In genomic region chr11:57480409-57481137, GRCh38 we compare ENCODE assay signal across 1 cellular context.
A peak's percentile ranks its signal among the peaks of the same experiment; 100 is the strongest.
TF ChIP-seq lines count a peak whose summit lies in the region.

No MANE protein-coding gene starts in this region.

TF ChIP-seq in HepG2, 621 proteins besides CTCF, POLR2A, EP300 and RAD21 (continued from another document and continues in another):
- TF ChIP-seq TFAP4 (IDR thresholded peaks at IDR 0.05; ENCODE audit: borderline replicate concordance, low read depth) (peak; percentile 29; the same call in 1 of the 2 replicates), NKX3-1 (CRISPR knock-in tag; IDR thresholded peaks at IDR 0.05) (no peak), TAF15 (IDR thresholded peaks at IDR 0.05; ENCODE audit: low read depth, low read length, poor library complexity, severe bottlenecking) (no peak), STAG1 (CRISPR knock-in tag; IDR thresholded peaks at IDR 0.05) (peak; percentile 56), ZNF639 (CRISPR knock-in tag; conservative IDR thresholded peaks at IDR 0.05) (no peak), NFKB2 (CRISPR knock-in tag; IDR thresholded peaks at IDR 0.05; ENCODE audit: borderline replicate concordance) (no peak), ZNF142 (CRISPR knock-in tag; IDR thresholded peaks at IDR 0.05) (0 out of 2 replicates have a peak, but pooled peaks have one; percentile 22), REXO4 (CRISPR knock-in tag; IDR thresholded peaks at IDR 0.05; ENCODE audit: borderline replicate concordance) (no peak), SRF (IDR thresholded peaks at IDR 0.05; ENCODE audit: low read depth, low read length) (no peak), ZNF772 (CRISPR knock-in tag; IDR thresholded peaks at IDR 0.05) (0 out of 2 replicates have a peak, but pooled peaks have one; percentile 9), CEBPZ (IDR thresholded peaks at IDR 0.05; ENCODE audit: low read length) (no peak), ISL2 (CRISPR knock-in tag; IDR thresholded peaks at IDR 0.05) (no peak), FOXA3 (CRISPR knock-in tag; IDR thresholded peaks at IDR 0.05) (no peak), HNF4G (IDR thresholded peaks at IDR 0.05; ENCODE audit: borderline replicate concordance, low read depth, low read length) (peak; percentile 62), HNF4G (CRISPR knock-in tag; IDR thresholded peaks at IDR 0.05; ENCODE audit: borderline replicate concordance, low read depth) (no peak), ZBTB14 (CRISPR knock-in tag; IDR thresholded peaks at IDR 0.05) (no peak), ZBTB34 (CRISPR knock-in tag; IDR thresholded peaks at IDR 0.05) (no peak), SAP130 (CRISPR knock-in tag; IDR thresholded peaks at IDR 0.05; ENCODE audit: low read depth) (peak; percentile 35; the same call in 1 of the 2 replicates), KIAA2018 (CRISPR knock-in tag; IDR thresholded peaks at IDR 0.05; ENCODE audit: borderline replicate concordance) (no peak), PAXIP1 (CRISPR knock-in tag; conservative IDR thresholded peaks at IDR 0.05) (peak; percentile 71), ATF5 (CRISPR knock-in tag; IDR thresholded peaks at IDR 0.05; ENCODE audit: low read depth) (no peak), MEIS1 (CRISPR knock-in tag; IDR thresholded peaks at IDR 0.05; ENCODE audit: borderline replicate concordance) (0 out of 2 replicates have a peak, but pooled peaks have one; percentile 26)
